Comparison of ENCODE assay signal across 9 cellular contexts in genomic region chr2:29014811-29015414, GRCh38. TPM values are rescaled to one million over a fixed set of nuclear protein-coding genes. Genes with fewer than 3 reads are reported as not detected.
DNase-seq lines count a peak whose midpoint lies in the region; ATAC-seq and FAIRE-seq lines count a peak whose summit lies in the region.
"Had no signal": no experiment of that assay in that cellular context is flagged by ENCODE, and none has a peak within 500 bp of the region (broad histone marks: within the 10 kb centered on the region; RNA-seq: fewer than 3 reads in every experiment).

No MANE protein-coding gene starts in this region.

- POLR2A ChIA-PET in activated CD4-positive, alpha-beta T cell treated with anti-CD3 and anti-CD28 coated beads for 36 hours (lab: Charles Lee): interaction anchor here (0.5 to 0.8 kb wide), 3 partner anchors 12 to 71 kb away, joined by 3 to 5 read pairs (median 4); no protein-coding TSS in a partner anchor

- intact Hi-C loops in activated CD4-positive, alpha-beta T cell treated with anti-CD3 and anti-CD28 coated beads for 36 hours (cut with DNase I, micrococcal nuclease): loop anchor here (2.0 to 5.0 kb wide), 8 partner anchors 56 to 448 kb away; partner anchors contain the start of genes CLIP4 (in 2 of the 2), PPP1CB (in 1 of the 2) and WDR43 (in 1 of the 2)

- no peaks in the 10 kb centered on the region for H3K27me3 Mint-ChIP-seq in activated CD4-positive, alpha-beta T cell treated with anti-CD3 and anti-CD28 coated beads for 36 hours

- no peak overlapping the region for H3K4me3 ChIP-seq in small intestine (ENCODE audit: low read depth in 1 of 2, low read length in 2 of 2)

- H3K9me3 Mint-ChIP-seq in activated CD4-positive, alpha-beta T cell treated with anti-CD3 and anti-CD28 coated beads for 36 hours (ENCODE audit: low read depth): no peaks in the 10 kb centered on the region

- peak overlapping the region; percentile 94 for H3K27ac Mint-ChIP-seq in activated CD4-positive, alpha-beta T cell treated with anti-CD3 and anti-CD28 coated beads for 36 hours

- CTCF ChIA-PET in activated CD4-positive, alpha-beta T cell treated with anti-CD3 and anti-CD28 coated beads for 36 hours (lab: Charles Lee): interaction anchor here (0.6 to 1.7 kb wide), 7 partner anchors 11 to 457 kb away, joined by 3 to 5 read pairs (median 4); no protein-coding TSS in a partner anchor

- peaks cover 79% of the 10 kb centered on the region for H3K4me1 Mint-ChIP-seq in activated CD4-positive, alpha-beta T cell treated with anti-CD3 and anti-CD28 coated beads for 36 hours

- no peak for FAIRE-seq in small intestine (lab: Jason Lieb, UNC)

- H3K36me3 Mint-ChIP-seq in activated CD4-positive, alpha-beta T cell treated with anti-CD3 and anti-CD28 coated beads for 36 hours (ENCODE audit: low read depth): no peaks in the 10 kb centered on the region

- DNase-seq in AG20443 (ENCODE audit: low spot score): peak; percentile 44
- peak; percentile 80 for DNase-seq in activated CD4-positive, alpha-beta T cell treated with anti-CD3 and anti-CD28 coated beads for 36 hours
- DNase-seq in effector CD4-positive, alpha-beta T cell: peak; percentile 61
- peak; percentile 58 for DNase-seq in small intestine
- DNase-seq in ureter (ENCODE audit: low spot score): no peak
- no peak for DNase-seq in middle frontal gyrus (ENCODE audit: extremely low spot score, low spot score)
- DNase-seq in NCI-H526 treated with DMSO at 0.1 percent for 48 hours (lab: John Stamatoyannopoulos, UW): no peak

- no peaks in the 10 kb centered on the region for H3K36me3 ChIP-seq in small intestine (ENCODE audit: control insufficient read depth in 2 of 2, insufficient read depth in 2 of 2, low read length in 2 of 2)

- peak overlapping the region; percentile 75 for H3K4me3 Mint-ChIP-seq in activated CD4-positive, alpha-beta T cell treated with anti-CD3 and anti-CD28 coated beads for 36 hours

- 48 to 78% (median 70%) methylated on average over 13 of the region's 13 CpGs for WGBS in small intestine, 3 donors

- H3K9me3 ChIP-seq in small intestine (ENCODE audit: control insufficient read depth, low read depth): no peaks in the 10 kb centered on the region

- no peaks in the 10 kb centered on the region for H3K27me3 ChIP-seq in small intestine (ENCODE audit: control insufficient read depth in 2 of 2, insufficient read depth in 2 of 2, low read length in 2 of 2)

- peak overlapping the region; percentile 34 to 83 for H3K27ac ChIP-seq in small intestine (ENCODE audit: low read depth in 1 of 2, low read length in 1 of 2)

- peaks cover 0 to 7% of the 10 kb centered on the region in 2 donors for H3K4me1 ChIP-seq in small intestine (ENCODE audit: control insufficient read depth in 2 of 2, insufficient read depth in 1 of 2, low read depth in 1 of 2, low read length in 1 of 2)

- ATAC-seq in HG02885 (IDR thresholded peaks at IDR 0.05; ENCODE audit: poor library complexity, unreplicated experiment): peak; percentile 59
- peak; percentile 82 for ATAC-seq in activated CD4-positive, alpha-beta T cell treated with anti-CD3 and anti-CD28 coated beads for 36 hours

RNA-seq across cellular contexts. Expression of gene TOGARAM2, which starts 33.8 kb away (rescaled TPM):
- total RNA-seq in activated CD4-positive, alpha-beta T cell treated with anti-CD3 and anti-CD28 coated beads for 36 hours: 1 to 10 TPM; 2.7 to 3.3 TPM
- polyA plus RNA-seq in small intestine: 1 to 10 TPM in 1 of 3 donors, under 1 TPM in 2; under 0.01 to 1.1 (median 0.66) TPM
- total RNA-seq in ureter: 0.31 TPM

RNA-seq across cellular contexts. Expression of gene PCARE, which starts 59.4 kb away (rescaled TPM):
- not detected for total RNA-seq in activated CD4-positive, alpha-beta T cell treated with anti-CD3 and anti-CD28 coated beads for 36 hours
- polyA plus RNA-seq in small intestine: not detected
- not detected for total RNA-seq in ureter
- total RNA-seq: dermis microvascular lymphatic vessel endothelial cell had no signal

Comparison
In these comparisons a context has a peak if more than half of its experiments do, and no peak if none do; other contexts are left out.
1. DNase-seq: peak in AG20443 (single experiment), activated CD4-positive, alpha-beta T cell treated with anti-CD3 and anti-CD28 coated beads for 36 hours (single experiment), effector CD4-positive, alpha-beta T cell (single experiment) and small intestine (single experiment); none in ureter (single experiment), middle frontal gyrus (single experiment) and NCI-H526 treated with DMSO at 0.1 percent for 48 hours (single experiment).